ENCODE assay signal across 1 cellular context in the genomic region with DNA sequence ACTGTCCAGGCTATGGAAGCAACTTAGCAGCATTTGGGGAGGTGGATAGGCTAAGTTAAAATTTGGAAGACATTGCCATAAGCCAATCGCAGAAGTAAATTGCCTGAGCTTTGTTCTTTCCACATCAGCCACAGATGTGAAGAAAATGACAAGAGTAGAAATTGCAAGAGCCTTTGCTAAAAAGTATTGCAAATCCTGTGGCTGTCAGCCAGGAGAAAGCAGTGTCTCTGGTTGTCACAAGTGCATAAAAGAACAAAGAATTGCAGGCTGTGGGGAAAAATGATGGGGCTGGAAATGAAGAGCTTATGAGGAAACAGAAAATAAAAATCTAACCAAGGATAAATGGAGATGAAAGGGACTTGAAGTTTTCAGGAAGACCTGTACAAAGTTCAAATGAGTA.
TF ChIP-seq lines count a peak whose summit lies in the region.

No MANE protein-coding gene starts in this region.

TF ChIP-seq in GM23338, 12 proteins besides CTCF, POLR2A, EP300 and RAD21 (continued from another document):
- TF ChIP-seq, protein P1, sequence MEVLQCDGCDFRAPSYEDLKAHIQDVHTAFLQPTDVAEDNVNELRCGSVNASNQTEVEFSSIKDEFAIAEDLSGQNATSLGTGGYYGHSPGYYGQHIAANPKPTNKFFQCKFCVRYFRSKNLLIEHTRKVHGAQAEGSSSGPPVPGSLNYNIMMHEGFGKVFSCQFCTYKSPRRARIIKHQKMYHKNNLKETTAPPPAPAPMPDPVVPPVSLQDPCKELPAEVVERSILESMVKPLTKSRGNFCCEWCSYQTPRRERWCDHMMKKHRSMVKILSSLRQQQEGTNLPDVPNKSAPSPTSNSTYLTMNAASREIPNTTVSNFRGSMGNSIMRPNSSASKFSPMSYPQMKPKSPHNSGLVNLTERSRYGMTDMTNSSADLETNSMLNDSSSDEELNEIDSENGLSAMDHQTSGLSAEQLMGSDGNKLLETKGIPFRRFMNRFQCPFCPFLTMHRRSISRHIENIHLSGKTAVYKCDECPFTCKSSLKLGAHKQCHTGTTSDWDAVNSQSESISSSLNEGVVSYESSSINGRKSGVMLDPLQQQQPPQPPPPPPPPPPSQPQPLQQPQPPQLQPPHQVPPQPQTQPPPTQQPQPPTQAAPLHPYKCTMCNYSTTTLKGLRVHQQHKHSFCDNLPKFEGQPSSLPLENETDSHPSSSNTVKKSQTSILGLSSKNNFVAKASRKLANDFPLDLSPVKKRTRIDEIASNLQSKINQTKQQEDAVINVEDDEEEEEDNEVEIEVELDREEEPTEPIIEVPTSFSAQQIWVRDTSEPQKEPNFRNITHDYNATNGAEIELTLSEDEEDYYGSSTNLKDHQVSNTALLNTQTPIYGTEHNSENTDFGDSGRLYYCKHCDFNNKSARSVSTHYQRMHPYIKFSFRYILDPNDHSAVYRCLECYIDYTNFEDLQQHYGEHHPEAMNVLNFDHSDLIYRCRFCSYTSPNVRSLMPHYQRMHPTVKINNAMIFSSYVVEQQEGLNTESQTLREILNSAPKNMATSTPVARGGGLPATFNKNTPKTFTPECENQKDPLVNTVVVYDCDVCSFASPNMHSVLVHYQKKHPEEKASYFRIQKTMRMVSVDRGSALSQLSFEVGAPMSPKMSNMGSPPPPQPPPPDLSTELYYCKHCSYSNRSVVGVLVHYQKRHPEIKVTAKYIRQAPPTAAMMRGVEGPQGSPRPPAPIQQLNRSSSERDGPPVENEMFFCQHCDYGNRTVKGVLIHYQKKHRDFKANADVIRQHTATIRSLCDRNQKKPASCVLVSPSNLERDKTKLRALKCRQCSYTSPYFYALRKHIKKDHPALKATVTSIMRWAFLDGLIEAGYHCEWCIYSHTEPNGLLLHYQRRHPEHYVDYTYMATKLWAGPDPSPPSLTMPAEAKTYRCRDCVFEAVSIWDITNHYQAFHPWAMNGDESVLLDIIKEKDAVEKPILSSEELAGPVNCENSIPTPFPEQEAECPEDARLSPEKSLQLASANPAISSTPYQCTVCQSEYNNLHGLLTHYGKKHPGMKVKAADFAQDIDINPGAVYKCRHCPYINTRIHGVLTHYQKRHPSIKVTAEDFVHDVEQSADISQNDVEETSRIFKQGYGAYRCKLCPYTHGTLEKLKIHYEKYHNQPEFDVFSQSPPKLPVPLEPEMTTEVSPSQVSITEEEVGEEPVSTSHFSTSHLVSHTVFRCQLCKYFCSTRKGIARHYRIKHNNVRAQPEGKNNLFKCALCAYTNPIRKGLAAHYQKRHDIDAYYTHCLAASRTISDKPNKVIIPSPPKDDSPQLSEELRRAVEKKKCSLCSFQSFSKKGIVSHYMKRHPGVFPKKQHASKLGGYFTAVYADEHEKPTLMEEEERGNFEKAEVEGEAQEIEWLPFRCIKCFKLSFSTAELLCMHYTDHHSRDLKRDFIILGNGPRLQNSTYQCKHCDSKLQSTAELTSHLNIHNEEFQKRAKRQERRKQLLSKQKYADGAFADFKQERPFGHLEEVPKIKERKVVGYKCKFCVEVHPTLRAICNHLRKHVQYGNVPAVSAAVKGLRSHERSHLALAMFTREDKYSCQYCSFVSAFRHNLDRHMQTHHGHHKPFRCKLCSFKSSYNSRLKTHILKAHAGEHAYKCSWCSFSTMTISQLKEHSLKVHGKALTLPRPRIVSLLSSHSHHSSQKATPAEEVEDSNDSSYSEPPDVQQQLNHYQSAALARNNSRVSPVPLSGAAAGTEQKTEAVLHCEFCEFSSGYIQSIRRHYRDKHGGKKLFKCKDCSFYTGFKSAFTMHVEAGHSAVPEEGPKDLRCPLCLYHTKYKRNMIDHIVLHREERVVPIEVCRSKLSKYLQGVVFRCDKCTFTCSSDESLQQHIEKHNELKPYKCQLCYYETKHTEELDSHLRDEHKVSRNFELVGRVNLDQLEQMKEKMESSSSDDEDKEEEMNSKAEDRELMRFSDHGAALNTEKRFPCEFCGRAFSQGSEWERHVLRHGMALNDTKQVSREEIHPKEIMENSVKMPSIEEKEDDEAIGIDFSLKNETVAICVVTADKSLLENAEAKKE (CRISPR knock-in tag; IDR thresholded peaks at IDR 0.05): no peak
TF ChIP-seq in GM23338: peak in this region for 0.
